Comparison of ENCODE assay signal across 8 cellular contexts in genomic region chr3:133413166-133414020, GRCh38. TPM values are rescaled to one million over a fixed set of nuclear protein-coding genes. Genes with fewer than 3 reads are reported as not detected.
A peak's percentile ranks its signal among the peaks of the same experiment; 100 is the strongest.
DNase-seq lines count a peak whose midpoint lies in the region; ATAC-seq and TF ChIP-seq lines count a peak whose summit lies in the region.

No MANE protein-coding gene starts in this region.

- intact Hi-C loops in testis (cut with DNase I; ENCODE audit: low total_unique reads): no loop called here

- no peak overlapping the region for H3K4me2 ChIP-seq in SK-N-SH

- no peaks in the 10 kb centered on the region for H3K79me2 ChIP-seq in SK-N-SH (ENCODE audit: insufficient read depth)

- WGBS in SK-N-SH (ENCODE audit: low lambda C conversion rate): 67% methylated on average over 17 of the region's 17 CpGs
- 6 to 9% methylated on average over 17 of the region's 17 CpGs for WGBS in testis, 2 donors

- no peak for TF ChIP-seq RAD21 in SK-N-SH (IDR thresholded peaks at IDR 0.05; ENCODE audit: low read length)

- H3K36me3 ChIP-seq in SK-N-SH (replicated peaks in 1 of 2; ENCODE audit: control insufficient read depth in 1 of 2, insufficient read depth in 2 of 2, low read length in 1 of 2) (no peaks in the 10 kb centered on the region), testis (ENCODE audit: low read depth, missing control alignments) (no peaks in the 10 kb centered on the region)

- TF ChIP-seq CTCF in SK-N-SH (IDR thresholded peaks at IDR 0.05): no peak
- TF ChIP-seq CTCF in testis (IDR thresholded peaks at IDR 0.05): no peak

- POLR2A ChIA-PET in SK-N-SH (lab: Yijun Ruan, JAX): no interaction called here

- CTCF ChIA-PET in SK-N-SH (lab: Yijun Ruan, JAX): interaction anchor here (1.0 to 2.0 kb wide), 3 partner anchors 9 to 682 kb away, joined by 4 to 8 read pairs (median 5); no protein-coding TSS in a partner anchor

- no peaks in the 10 kb centered on the region for H3K9me2 ChIP-seq in SK-N-SH

- H2AFZ ChIP-seq in SK-N-SH (ENCODE audit: low read depth): no peak overlapping the region

- peak overlapping the region; percentile 61 for H3K27ac Mint-ChIP-seq in T-helper 17 cell

- no peak for TF ChIP-seq EP300 in SK-N-SH (IDR thresholded peaks at IDR 0.05; ENCODE audit: borderline replicate concordance in 1 of 2, low read depth in 1 of 2, low read length in 1 of 2)

- H3K9ac ChIP-seq in SK-N-SH: no peak overlapping the region

- H3K27ac ChIP-seq in SK-N-SH (ENCODE audit: low read depth in 2 of 2, low read length in 1 of 2): no peak overlapping the region
- no peak overlapping the region for H3K27ac ChIP-seq in testis

- DNase-seq in SK-N-SH: no peak
- no peak for DNase-seq in T-helper 17 cell
- DNase-seq in iris pigment epithelial cell (ENCODE audit: low read depth): peak; percentile 18
- peak; percentile 42 for DNase-seq in testis
- DNase-seq in stimulated activated CD4-positive, alpha-beta T cell treated with anti-CD3 and anti-CD28 coated beads, Interleukin-1b, Interleukin-23, amount 100 ng/mL, for 48 hours: no peak

- no peaks in the 10 kb centered on the region for H4K20me1 ChIP-seq in SK-N-SH (ENCODE audit: insufficient read depth)

- H3K27me3 Mint-ChIP-seq in T-helper 17 cell: peaks cover 21% of the 10 kb centered on the region

- peaks cover 0 to 4% of the 10 kb centered on the region in 2 experiments; a peak in 2 of 4 replicates for H3K4me1 ChIP-seq in SK-N-SH (ENCODE audit: control insufficient read depth in 1 of 2, insufficient read depth in 2 of 2, low read depth in 1 of 2, low read length in 1 of 2)
- H3K4me1 ChIP-seq in testis: no peaks in the 10 kb centered on the region

- no peak overlapping the region for H3K4me3 Mint-ChIP-seq in T-helper 17 cell

- no peak for TF ChIP-seq POLR2A in testis (IDR thresholded peaks at IDR 0.05)

- H3K27me3 ChIP-seq in SK-N-SH (ENCODE audit: insufficient read depth) (no peaks in the 10 kb centered on the region), testis (no peaks in the 10 kb centered on the region)

- H3K36me3 Mint-ChIP-seq in T-helper 17 cell (ENCODE audit: low read depth): no peaks in the 10 kb centered on the region

- ATAC-seq in SK-N-SH treated with all-trans-retinoic acid at 6 μM for 48 hours (peak; percentile 53; the same call in 2 of the 3 replicates), T-helper 17 cell (no peak), HG02798 (IDR thresholded peaks at IDR 0.05; ENCODE audit: poor library complexity, unreplicated experiment) (no peak), HG03196 (IDR thresholded peaks at IDR 0.05; ENCODE audit: unreplicated experiment) (no peak)

- peaks cover 10% of the 10 kb centered on the region for H3F3A ChIP-seq in SK-N-SH (replicated peaks; ENCODE audit: insufficient read depth)

- H3K4me1 Mint-ChIP-seq in T-helper 17 cell: peaks cover 7% of the 10 kb centered on the region

- no peak overlapping the region; a peak in 1 of 4 replicates for H3K4me3 ChIP-seq in SK-N-SH (ENCODE audit: low read depth in 2 of 2, low read length in 1 of 2)
- H3K4me3 ChIP-seq in testis: no peak overlapping the region

- H3K9me3 ChIP-seq in SK-N-SH: no peaks in the 10 kb centered on the region
- H3K9me3 ChIP-seq in T-helper 17 cell (ENCODE audit: control insufficient read depth, low read length, poor library complexity, severe bottlenecking): no peaks in the 10 kb centered on the region
- H3K9me3 ChIP-seq in testis: no peaks in the 10 kb centered on the region

TF ChIP-seq in SK-N-SH treated with all-trans-retinoic acid at 6 μM for 48 hours, 23 proteins besides CTCF, POLR2A, EP300 and RAD21 (continues in another document):
- TF ChIP-seq GLIS3 (CRISPR knock-in tag; IDR thresholded peaks at IDR 0.05): no peak
- no peak for TF ChIP-seq OSR1 (CRISPR knock-in tag; IDR thresholded peaks at IDR 0.05)
- no peak for TF ChIP-seq ZNF70 (CRISPR knock-in tag; IDR thresholded peaks at IDR 0.05)
- no peak for TF ChIP-seq PATZ1 (CRISPR knock-in tag; IDR thresholded peaks at IDR 0.05; ENCODE audit: borderline replicate concordance)
- no peak for TF ChIP-seq ISL1 (CRISPR knock-in tag; IDR thresholded peaks at IDR 0.05)

TF ChIP-seq in SK-N-SH, 30 proteins besides CTCF, POLR2A, EP300 and RAD21:
- TF ChIP-seq CHD2 (IDR thresholded peaks at IDR 0.05; ENCODE audit: low read length, partially characterized antibody) (no peak), REST (IDR thresholded peaks at IDR 0.05; ENCODE audit: low read depth, low read length) (no peak), TCF12 (IDR thresholded peaks at IDR 0.05) (no peak)

RNA-seq across cellular contexts. Expression of gene BFSP2, which starts 13.5 kb away (rescaled TPM):
- not detected in 2 replicates for polyA plus RNA-seq in SK-N-SH (2012; rRNA removed)
- polyA plus RNA-seq in SK-N-SH (2012; cell fraction: cytosol; rRNA removed): not detected in 2 replicates
- not detected in 2 replicates for polyA plus RNA-seq in SK-N-SH (2012; cell fraction: nucleus; rRNA removed)
- total RNA-seq in T-helper 17 cell: 1 to 10 TPM; 1.2 to 1.5 TPM
- not detected for total RNA-seq in testis
- polyA plus RNA-seq in testis (ENCODE audit: insufficient read depth, low read depth, low replicate concordance): not detected

Comparison
In these comparisons a context has a peak if more than half of its experiments do, and no peak if none do; other contexts are left out.
1. DNase-seq: peak in iris pigment epithelial cell (single experiment) and testis (single experiment); none in SK-N-SH (single experiment), T-helper 17 cell (0 of 3) and stimulated activated CD4-positive, alpha-beta T cell treated with anti-CD3 and anti-CD28 coated beads, Interleukin-1b, Interleukin-23, amount 100 ng/mL, for 48 hours (single experiment).